In genomic region chr19:4933528-4933927, GRCh38 we compare ENCODE assay signal across 17 cellular contexts. TPM values are rescaled to one million over a fixed set of nuclear protein-coding genes. Genes with fewer than 3 reads are reported as not detected.
DNase-seq lines count a peak whose midpoint lies in the region; ATAC-seq and TF ChIP-seq lines count a peak whose summit lies in the region.
"Had no signal": no experiment of that assay in that cellular context is flagged by ENCODE, and none has a peak within 500 bp of the region (broad histone marks: within the 10 kb centered on the region; RNA-seq: fewer than 3 reads in every experiment).

No MANE protein-coding gene starts in this region.

- H2AFZ ChIP-seq in fibroblast of lung (ENCODE audit: low read length) = no peak overlapping the region
- no peak overlapping the region for H2AFZ ChIP-seq in mesenchymal stem cell (ENCODE audit: low read depth, low read length)

- intact Hi-C loops in prostate gland (cut with DNase I) = no loop called here

- H3K79me1 ChIP-seq in mesenchymal stem cell (replicated peaks; ENCODE audit: low read length, poor library complexity, severe bottlenecking) = peaks cover 16% of the 10 kb centered on the region

- 22% methylated on average over 7 of the region's 7 CpGs for WGBS in prostate gland
- 96% methylated on average over 2 of the region's 7 CpGs for WGBS in mesenchymal stem cell

- H3K36me3 ChIP-seq in fibroblast of lung (ENCODE audit: control insufficient read depth, insufficient read depth, low read length) = peaks cover 30% of the 10 kb centered on the region
- H3K36me3 ChIP-seq in prostate gland = no peaks in the 10 kb centered on the region
- H3K36me3 ChIP-seq in mesenchymal stem cell (ENCODE audit: control insufficient read depth in 1 of 2, insufficient read depth in 2 of 2, low read depth in 1 of 2, low read length in 2 of 2) = peaks cover 35 to 42% of the 10 kb centered on the region in 2 experiments
- H3K36me3 ChIP-seq: cardiac muscle cell, heart left ventricle had no signal

- TF ChIP-seq CTCF in RWPE1 (conservative IDR thresholded peaks at IDR 0.05; ENCODE audit: low read depth) = no peak
- no peak for TF ChIP-seq CTCF in fibroblast of lung (conservative IDR thresholded peaks at IDR 0.05 in 1 of 2, IDR thresholded peaks at IDR 0.05 in 1 of 2; ENCODE audit: low read depth in 1 of 2, low read length in 2 of 2)
- TF ChIP-seq CTCF in prostate gland (IDR thresholded peaks at IDR 0.05) = no peak

- H3K9me3 ChIP-seq in fibroblast of lung (ENCODE audit: control insufficient read depth, insufficient read depth, low read depth, low read length) (no peaks in the 10 kb centered on the region), prostate gland (no peaks in the 10 kb centered on the region), mesenchymal stem cell (ENCODE audit: control insufficient read depth, low read length) (no peaks in the 10 kb centered on the region)
- H3K9me3 ChIP-seq: heart left ventricle had no signal

- H4K20me1 ChIP-seq in fibroblast of lung (ENCODE audit: control insufficient read depth, extremely low read depth, insufficient read depth, low read length) = no peaks in the 10 kb centered on the region

- CTCF ChIA-PET in RWPE1 (lab: Yijun Ruan, JAX) = no interaction called here

- H3K4me1 ChIP-seq in fibroblast of lung (ENCODE audit: control insufficient read depth, extremely low read depth, insufficient read depth, low read length) (no peaks in the 10 kb centered on the region), prostate gland (replicated peaks) (peaks cover 7% of the 10 kb centered on the region), mesenchymal stem cell (ENCODE audit: control insufficient read depth, insufficient read depth, low read depth, low read length) (peaks cover 16% of the 10 kb centered on the region)
- H3K4me1 ChIP-seq: heart left ventricle had no signal

- no peak overlapping the region for H3K4ac ChIP-seq in mesenchymal stem cell (ENCODE audit: low read depth in 1 of 2, low read length in 2 of 2)

- no peak overlapping the region for H3K4me2 ChIP-seq in fibroblast of lung (ENCODE audit: extremely low read depth, insufficient read depth, low read length)
- H3K4me2 ChIP-seq in mesenchymal stem cell (ENCODE audit: low read length, poor library complexity, severe bottlenecking) = no peak overlapping the region

- H3K9ac ChIP-seq in fibroblast of lung (ENCODE audit: insufficient read depth, low read length) (no peak overlapping the region), mesenchymal stem cell (ENCODE audit: low read length) (no peak overlapping the region)

- peak; percentile 16 for TF ChIP-seq POLR2A in prostate gland (IDR thresholded peaks at IDR 0.05)

- no peak overlapping the region for H2BK15ac ChIP-seq in mesenchymal stem cell (ENCODE audit: low read depth, poor library complexity, severe bottlenecking)

- H3K14ac ChIP-seq in mesenchymal stem cell (ENCODE audit: low read length in 2 of 2) = no peak overlapping the region

- H2BK120ac ChIP-seq in mesenchymal stem cell (ENCODE audit: low read depth, low read length) = no peak overlapping the region

- H3K27me3 ChIP-seq in fibroblast of lung (ENCODE audit: control insufficient read depth, insufficient read depth, low read length) (no peaks in the 10 kb centered on the region), prostate gland (replicated peaks; ENCODE audit: insufficient read depth) (no peaks in the 10 kb centered on the region), mesenchymal stem cell (ENCODE audit: control insufficient read depth in 1 of 2, insufficient read depth in 1 of 2, low read length in 2 of 2) (no peaks in the 10 kb centered on the region)
- H3K27me3 ChIP-seq: cardiac muscle cell, heart left ventricle had no signal

- no peak for ATAC-seq in HG02588 (IDR thresholded peaks at IDR 0.05; ENCODE audit: unreplicated experiment)
- ATAC-seq in GM19324 (IDR thresholded peaks at IDR 0.05; ENCODE audit: low FRiP score, unreplicated experiment) = no peak
- ATAC-seq: heart left ventricle; naive thymus-derived CD4-positive, alpha-beta T cell; Panc1 had no signal

- POLR2A ChIA-PET in RWPE1 (lab: Yijun Ruan, JAX; ENCODE audit: low non-redundant PET) = no interaction called here

- no peak overlapping the region for H4K8ac ChIP-seq in mesenchymal stem cell (ENCODE audit: low read length)

- H3K27ac ChIP-seq in RWPE1 (peak overlapping the region; percentile 72), fibroblast of lung (ENCODE audit: insufficient read depth, low read length) (no peak overlapping the region), prostate gland (peak overlapping the region; percentile 84 to 93), mesenchymal stem cell (ENCODE audit: low read length, poor library complexity, severe bottlenecking) (no peak overlapping the region)
- H3K27ac ChIP-seq: cardiac muscle cell, heart left ventricle had no signal

- H3K4me3 ChIP-seq in fibroblast of lung (replicated peaks in 1 of 4; ENCODE audit: control extremely low read depth in 1 of 4, insufficient read depth in 1 of 4, low read depth in 3 of 4, low read length in 4 of 4) (no peak overlapping the region), prostate gland (no peak overlapping the region), mesenchymal stem cell (ENCODE audit: insufficient read depth in 1 of 2, low read depth in 1 of 2, low read length in 2 of 2) (no peak overlapping the region)
- H3K4me3 ChIP-seq: cardiac muscle cell, heart left ventricle had no signal

- no peak overlapping the region for H2BK12ac ChIP-seq in mesenchymal stem cell (ENCODE audit: low read length in 2 of 2)

- no peak overlapping the region for H3K18ac ChIP-seq in mesenchymal stem cell (ENCODE audit: low read depth in 1 of 2, low read length in 2 of 2)

- peak; percentile 10 for DNase-seq in EH (ENCODE audit: low read depth)
- DNase-seq in RWPE1 (ENCODE audit: low spot score) = no peak
- peak; percentile 53 to 65 for DNase-seq in fibroblast of lung (ENCODE audit: low read depth in 2 of 2)
- DNase-seq in prostate gland (ENCODE audit: low spot score) = peak; percentile 90
- no peak for DNase-seq in NCI-H446 (lab: John Stamatoyannopoulos, UW)
- DNase-seq in mesenchymal stem cell = no peak
- DNase-seq: activated CD4-positive, alpha-beta T cell treated with anti-CD3 and anti-CD28 coated beads for 1 hour; activated naive CD4-positive, alpha-beta T cell treated with anti-CD3 and anti-CD28 coated beads, Interleukin-2, amount 50 U/mL, for 16 hours; heart left ventricle; kidney; naive thymus-derived CD4-positive, alpha-beta T cell; NCI-H2029 treated with DMSO at 0.1 percent for 48 hours; NCI-H526 treated with DMSO at 0.1 percent for 48 hours had no signal

- no peak overlapping the region for H2BK5ac ChIP-seq in mesenchymal stem cell (ENCODE audit: low read depth, low read length, poor library complexity, severe bottlenecking)

- H2AK5ac ChIP-seq in mesenchymal stem cell (ENCODE audit: low read length, severe bottlenecking) = no peak overlapping the region

- peaks cover 43% of the 10 kb centered on the region for H3K79me2 ChIP-seq in fibroblast of lung (ENCODE audit: control insufficient read depth, insufficient read depth, low read length)

- no peak overlapping the region for H3K23ac ChIP-seq in mesenchymal stem cell (ENCODE audit: low read length in 2 of 2)

- no peak overlapping the region for H4K91ac ChIP-seq in mesenchymal stem cell (ENCODE audit: low read length)

RNA-seq across cellular contexts. Expression of gene UHRF1, which starts 24.2 kb away (rescaled TPM):
- total RNA-seq in fibroblast of lung (4.9 and 11.6 TPM in 2 replicates), prostate gland (1 to 10 TPM; 3.8 to 5.3 TPM)
- 15.0 and 35.5 TPM in 2 replicates for polyA plus RNA-seq in fibroblast of lung
- 20.3 and 46.8 TPM in 2 replicates for polyA plus RNA-seq in fibroblast of lung (2012)
- 14.1 and 36.9 TPM in 2 replicates for polyA minus RNA-seq in fibroblast of lung (ENCODE audit: low replicate concordance)
- 11.0 TPM for polyA plus RNA-seq in mesenchymal stem cell (2013, experiment 1 of 2)
- 10.7 TPM for polyA plus RNA-seq in mesenchymal stem cell (2013, experiment 2 of 2)

RNA-seq across cellular contexts. Expression of gene ARRDC5, which starts 30.8 kb away (rescaled TPM):
- total RNA-seq in fibroblast of lung (not detected in 2 replicates), prostate gland (1 to 10 TPM in 1 of 2 donors, not detected in 1; 1.2 TPM)
- not detected in 2 replicates for polyA plus RNA-seq in fibroblast of lung
- not detected in 2 replicates for polyA plus RNA-seq in fibroblast of lung (2012)
- polyA minus RNA-seq in fibroblast of lung (ENCODE audit: low replicate concordance) = not detected in 2 replicates
- polyA plus RNA-seq in mesenchymal stem cell (2013, experiment 1 of 2) = not detected
- not detected for polyA plus RNA-seq in mesenchymal stem cell (2013, experiment 2 of 2)
- total RNA-seq: cardiac muscle cell had no signal
- polyA plus RNA-seq: cardiac muscle cell had no signal

RNA-seq across cellular contexts. Expression of gene KDM4B, which starts 35.4 kb away (rescaled TPM):
- total RNA-seq in fibroblast of lung (11.8 and 14.4 TPM in 2 replicates), prostate gland (100 to 1,000 TPM in 1 of 2 donors, 10 to 100 TPM in 1; 74.6 to 136 TPM)
- polyA plus RNA-seq in fibroblast of lung = 4.5 and 6.4 TPM in 2 replicates
- 10.5 and 13.1 TPM in 2 replicates for polyA plus RNA-seq in fibroblast of lung (2012)
- 16.2 and 35.0 TPM in 2 replicates for polyA minus RNA-seq in fibroblast of lung (ENCODE audit: low replicate concordance)
- polyA plus RNA-seq in mesenchymal stem cell (2013, experiment 1 of 2) = 13.3 TPM
- 11.9 TPM for polyA plus RNA-seq in mesenchymal stem cell (2013, experiment 2 of 2)

Comparison
In these comparisons a context has a peak if more than half of its experiments do, and no peak if none do; other contexts are left out.
1. DNase-seq: peak in EH (single experiment), fibroblast of lung (2 of 2) and prostate gland (single experiment); none in RWPE1 (single experiment), NCI-H446 (0 of 2) and mesenchymal stem cell (single experiment).
2. H3K27ac ChIP-seq: peak in RWPE1 (single experiment) and prostate gland (2 of 2); none in fibroblast of lung (single experiment) and mesenchymal stem cell (single experiment).